In genomic region chr2:44167908-44168683, GRCh38 we compare ENCODE assay signal across 1 cellular context.
TF ChIP-seq lines count a peak whose summit lies in the region.

No MANE protein-coding gene starts in this region.

TF ChIP-seq in K562, 482 proteins besides CTCF, POLR2A, EP300 and RAD21 (continued from another document and continues in another):
- TF ChIP-seq, protein P1, sequence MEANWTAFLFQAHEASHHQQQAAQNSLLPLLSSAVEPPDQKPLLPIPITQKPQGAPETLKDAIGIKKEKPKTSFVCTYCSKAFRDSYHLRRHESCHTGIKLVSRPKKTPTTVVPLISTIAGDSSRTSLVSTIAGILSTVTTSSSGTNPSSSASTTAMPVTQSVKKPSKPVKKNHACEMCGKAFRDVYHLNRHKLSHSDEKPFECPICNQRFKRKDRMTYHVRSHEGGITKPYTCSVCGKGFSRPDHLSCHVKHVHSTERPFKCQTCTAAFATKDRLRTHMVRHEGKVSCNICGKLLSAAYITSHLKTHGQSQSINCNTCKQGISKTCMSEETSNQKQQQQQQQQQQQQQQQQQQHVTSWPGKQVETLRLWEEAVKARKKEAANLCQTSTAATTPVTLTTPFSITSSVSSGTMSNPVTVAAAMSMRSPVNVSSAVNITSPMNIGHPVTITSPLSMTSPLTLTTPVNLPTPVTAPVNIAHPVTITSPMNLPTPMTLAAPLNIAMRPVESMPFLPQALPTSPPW (CRISPR knock-in tag; IDR thresholded peaks at IDR 0.05), result peak; percentile 89
- TF ChIP-seq C11orf30 (IDR thresholded peaks at IDR 0.05; ENCODE audit: low read depth) (peak; percentile 48; the same call in 1 of the 2 replicates), SP1 (CRISPR knock-in tag; IDR thresholded peaks at IDR 0.05) (peak; percentile 88), KLF16 (IDR thresholded peaks at IDR 0.05) (no peak), POLR2G (IDR thresholded peaks at IDR 0.05; ENCODE audit: low read depth, low read length) (peak; percentile 82), MCM5 (IDR thresholded peaks at IDR 0.05; ENCODE audit: low read depth) (no peak), MAX (CRISPR knock-in tag; IDR thresholded peaks at IDR 0.05) (peak; percentile 84), HIVEP1 (CRISPR knock-in tag; IDR thresholded peaks at IDR 0.05) (no peak), KLF13 (tag; IDR thresholded peaks at IDR 0.05; ENCODE audit: borderline replicate concordance, low read depth) (no peak), POU5F1 (IDR thresholded peaks at IDR 0.05; ENCODE audit: borderline replicate concordance, low read depth, low read length, partially characterized antibody) (no peak), NFYB (IDR thresholded peaks at IDR 0.05; ENCODE audit: extremely low read depth, insufficient read length) (peak; percentile 75), RBM25 (IDR thresholded peaks at IDR 0.05; ENCODE audit: low read depth, low read length, severe bottlenecking) (peak; percentile 33), NCOA4 (IDR thresholded peaks at IDR 0.05; ENCODE audit: partially characterized antibody) (no peak), FOXP4 (CRISPR knock-in tag; IDR thresholded peaks at IDR 0.05; ENCODE audit: borderline replicate concordance) (0 out of 2 replicates have a peak, but pooled peaks have one; percentile 52), ARID4B (CRISPR knock-in tag; IDR thresholded peaks at IDR 0.05) (peak; percentile 61; the same call in 1 of the 2 replicates), NFRKB (IDR thresholded peaks at IDR 0.05; ENCODE audit: low read depth) (peak; percentile 35)
- TF ChIP-seq, protein P2, sequence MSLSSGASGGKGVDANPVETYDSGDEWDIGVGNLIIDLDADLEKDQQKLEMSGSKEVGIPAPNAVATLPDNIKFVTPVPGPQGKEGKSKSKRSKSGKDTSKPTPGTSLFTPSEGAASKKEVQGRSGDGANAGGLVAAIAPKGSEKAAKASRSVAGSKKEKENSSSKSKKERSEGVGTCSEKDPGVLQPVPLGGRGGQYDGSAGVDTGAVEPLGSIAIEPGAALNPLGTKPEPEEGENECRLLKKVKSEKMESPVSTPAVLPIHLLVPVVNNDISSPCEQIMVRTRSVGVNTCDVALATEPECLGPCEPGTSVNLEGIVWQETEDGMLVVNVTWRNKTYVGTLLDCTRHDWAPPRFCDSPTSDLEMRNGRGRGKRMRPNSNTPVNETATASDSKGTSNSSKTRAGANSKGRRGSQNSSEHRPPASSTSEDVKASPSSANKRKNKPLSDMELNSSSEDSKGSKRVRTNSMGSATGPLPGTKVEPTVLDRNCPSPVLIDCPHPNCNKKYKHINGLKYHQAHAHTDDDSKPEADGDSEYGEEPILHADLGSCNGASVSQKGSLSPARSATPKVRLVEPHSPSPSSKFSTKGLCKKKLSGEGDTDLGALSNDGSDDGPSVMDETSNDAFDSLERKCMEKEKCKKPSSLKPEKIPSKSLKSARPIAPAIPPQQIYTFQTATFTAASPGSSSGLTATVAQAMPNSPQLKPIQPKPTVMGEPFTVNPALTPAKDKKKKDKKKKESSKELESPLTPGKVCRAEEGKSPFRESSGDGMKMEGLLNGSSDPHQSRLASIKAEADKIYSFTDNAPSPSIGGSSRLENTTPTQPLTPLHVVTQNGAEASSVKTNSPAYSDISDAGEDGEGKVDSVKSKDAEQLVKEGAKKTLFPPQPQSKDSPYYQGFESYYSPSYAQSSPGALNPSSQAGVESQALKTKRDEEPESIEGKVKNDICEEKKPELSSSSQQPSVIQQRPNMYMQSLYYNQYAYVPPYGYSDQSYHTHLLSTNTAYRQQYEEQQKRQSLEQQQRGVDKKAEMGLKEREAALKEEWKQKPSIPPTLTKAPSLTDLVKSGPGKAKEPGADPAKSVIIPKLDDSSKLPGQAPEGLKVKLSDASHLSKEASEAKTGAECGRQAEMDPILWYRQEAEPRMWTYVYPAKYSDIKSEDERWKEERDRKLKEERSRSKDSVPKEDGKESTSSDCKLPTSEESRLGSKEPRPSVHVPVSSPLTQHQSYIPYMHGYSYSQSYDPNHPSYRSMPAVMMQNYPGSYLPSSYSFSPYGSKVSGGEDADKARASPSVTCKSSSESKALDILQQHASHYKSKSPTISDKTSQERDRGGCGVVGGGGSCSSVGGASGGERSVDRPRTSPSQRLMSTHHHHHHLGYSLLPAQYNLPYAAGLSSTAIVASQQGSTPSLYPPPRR (CRISPR knock-in tag; IDR thresholded peaks at IDR 0.05; ENCODE audit: borderline replicate concordance), result no peak
- TF ChIP-seq, protein P3, sequence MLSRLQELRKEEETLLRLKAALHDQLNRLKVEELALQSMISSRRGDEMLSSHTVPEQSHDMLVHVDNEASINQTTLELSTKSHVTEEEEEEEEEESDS (CRISPR knock-in tag; IDR thresholded peaks at IDR 0.05), result no peak
- TF ChIP-seq, protein P4, sequence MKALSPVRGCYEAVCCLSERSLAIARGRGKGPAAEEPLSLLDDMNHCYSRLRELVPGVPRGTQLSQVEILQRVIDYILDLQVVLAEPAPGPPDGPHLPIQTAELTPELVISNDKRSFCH (CRISPR knock-in tag; IDR thresholded peaks at IDR 0.05), result no peak
- TF ChIP-seq, protein P4 (tag; IDR thresholded peaks at IDR 0.05), result no peak
- TF ChIP-seq, protein P5, sequence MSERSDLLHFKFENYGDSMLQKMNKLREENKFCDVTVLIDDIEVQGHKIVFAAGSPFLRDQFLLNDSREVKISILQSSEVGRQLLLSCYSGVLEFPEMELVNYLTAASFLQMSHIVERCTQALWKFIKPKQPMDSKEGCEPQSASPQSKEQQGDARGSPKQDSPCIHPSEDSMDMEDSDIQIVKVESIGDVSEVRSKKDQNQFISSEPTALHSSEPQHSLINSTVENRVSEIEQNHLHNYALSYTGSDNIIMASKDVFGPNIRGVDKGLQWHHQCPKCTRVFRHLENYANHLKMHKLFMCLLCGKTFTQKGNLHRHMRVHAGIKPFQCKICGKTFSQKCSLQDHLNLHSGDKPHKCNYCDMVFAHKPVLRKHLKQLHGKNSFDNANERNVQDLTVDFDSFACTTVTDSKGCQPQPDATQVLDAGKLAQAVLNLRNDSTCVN (CRISPR knock-in tag; IDR thresholded peaks at IDR 0.05), result 0 out of 2 replicates have a peak, but pooled peaks have one; percentile 10
- TF ChIP-seq, protein P6, sequence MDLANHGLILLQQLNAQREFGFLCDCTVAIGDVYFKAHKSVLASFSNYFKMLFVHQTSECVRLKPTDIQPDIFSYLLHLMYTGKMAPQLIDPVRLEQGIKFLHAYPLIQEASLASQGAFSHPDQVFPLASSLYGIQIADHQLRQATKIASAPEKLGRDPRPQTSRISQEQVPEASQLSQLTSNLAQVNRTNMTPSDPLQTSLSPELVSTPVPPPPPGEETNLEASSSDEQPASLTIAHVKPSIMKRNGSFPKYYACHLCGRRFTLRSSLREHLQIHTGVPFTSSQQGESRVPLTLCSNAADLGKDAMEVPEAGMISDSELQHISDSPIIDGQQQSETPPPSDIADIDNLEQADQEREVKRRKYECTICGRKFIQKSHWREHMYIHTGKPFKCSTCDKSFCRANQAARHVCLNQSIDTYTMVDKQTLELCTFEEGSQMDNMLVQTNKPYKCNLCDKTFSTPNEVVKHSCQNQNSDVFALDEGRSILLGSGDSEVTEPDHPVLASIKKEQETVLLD (IDR thresholded peaks at IDR 0.05), result peak; percentile 86
